ENCODE assay signal across 1 cellular context in genomic region chr15:57496594-57496945, GRCh38.
TF ChIP-seq lines count a peak whose summit lies in the region.

No MANE protein-coding gene starts in this region.

TF ChIP-seq in H1, 55 proteins besides CTCF, POLR2A, EP300 and RAD21:
- TF ChIP-seq TAF1 (IDR thresholded peaks at IDR 0.05; ENCODE audit: low read depth, low read length): no peak
- no peak for TF ChIP-seq KDM5A (IDR thresholded peaks at IDR 0.05; ENCODE audit: low read length)
- TF ChIP-seq TEAD4 (IDR thresholded peaks at IDR 0.05; ENCODE audit: low read depth, low read length): no peak
- TF ChIP-seq BACH1 (IDR thresholded peaks at IDR 0.05; ENCODE audit: low read length): no peak
TF ChIP-seq in H1: peak in this region for 0.
